10 cellular contexts compared by ENCODE assay signal in the genomic region with DNA sequence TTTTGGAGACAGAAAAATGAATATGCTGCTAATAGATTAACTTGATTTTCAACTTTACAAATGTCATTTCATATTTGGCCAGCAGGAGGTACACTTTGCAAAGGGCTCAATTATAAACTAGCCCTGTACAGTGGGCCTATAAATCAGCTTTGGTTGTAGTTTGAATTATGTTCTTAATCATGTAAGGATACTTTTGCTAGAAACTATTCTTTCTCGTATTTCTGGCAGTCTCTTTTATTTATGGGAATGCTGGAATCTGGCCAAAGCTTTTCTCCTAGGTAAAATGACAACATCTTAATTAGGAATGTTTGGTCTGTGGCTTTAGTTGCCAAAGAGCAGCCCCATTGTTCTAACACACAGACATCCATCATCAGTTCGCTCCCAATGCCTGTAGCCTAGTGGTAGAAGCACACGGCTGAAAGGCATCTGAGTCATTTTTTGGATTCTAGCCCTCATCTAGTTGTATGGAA.
DNase-seq lines count a peak whose midpoint lies in the region; TF ChIP-seq lines count a peak whose summit lies in the region.
"Had no signal": no experiment of that assay in that cellular context is flagged by ENCODE, and none has a peak within 500 bp of the region (broad histone marks: within the 10 kb centered on the region; RNA-seq: fewer than 3 reads in every experiment).

No MANE protein-coding gene starts in this region.

- H3K9me3 ChIP-seq in neuronal stem cell (replicated peaks in 1 of 2; ENCODE audit: control insufficient read depth in 2 of 2, insufficient read depth in 1 of 2, low read depth in 1 of 2, low read length in 2 of 2), result no peaks in the 10 kb centered on the region
- no peaks in the 10 kb centered on the region for H3K9me3 ChIP-seq in CD4-positive, alpha-beta memory T cell (ENCODE audit: control insufficient read depth in 1 of 2, low read length in 2 of 2)
- H3K9me3 ChIP-seq: ovary had no signal

- H3K27ac ChIP-seq in brain microvascular endothelial cell (no peak overlapping the region), neuronal stem cell (replicated peaks; ENCODE audit: low read length) (no peak overlapping the region)
- no peak overlapping the region for H3K27ac ChIP-seq in CD4-positive, alpha-beta memory T cell (ENCODE audit: low read depth, low read length)
- H3K27ac ChIP-seq: ovary had no signal

- no peak overlapping the region for H4K91ac ChIP-seq in neuronal stem cell (ENCODE audit: low read depth, low read length, poor library complexity)

- H3K9me3 Mint-ChIP-seq in CD4-positive, alpha-beta memory T cell, result peaks cover 4 to 18% (median 9%) of the 10 kb centered on the region in 8 donors
- peaks cover 14% of the 10 kb centered on the region for H3K9me3 Mint-ChIP-seq in activated T-cell treated with anti-CD3 and anti-CD28 coated beads, Interleukin-2, amount 50 U/mL, for 24 hours

- in situ Hi-C loops in brain microvascular endothelial cell (cut with HindIII; ENCODE audit: low pct_ligation_motif_present, low sequenced_read_pairs), result no loop called here

- H2BK12ac ChIP-seq in neuronal stem cell (ENCODE audit: low read length), result no peak overlapping the region

- H3K4ac ChIP-seq in neuronal stem cell (ENCODE audit: low read length), result no peak overlapping the region

- peaks cover 0 to 8% of the 10 kb centered on the region in 2 donors for H3K4me1 ChIP-seq in neuronal stem cell (ENCODE audit: control insufficient read depth in 2 of 2, insufficient read depth in 1 of 2, low read depth in 1 of 2, low read length in 2 of 2)
- no peaks in the 10 kb centered on the region for H3K4me1 ChIP-seq in CD4-positive, alpha-beta memory T cell (ENCODE audit: insufficient read depth, low read length)

- no CpG with 5 or more reads among the region's 3 CpGs for WGBS in neuronal stem cell (ENCODE audit: extremely low coverage in 2 of 2, insufficient read length in 2 of 2, insufficient replicate concordance in 1 of 2), 2 donors

- H3K18ac ChIP-seq in neuronal stem cell (ENCODE audit: low read length), result no peak overlapping the region

- H3K4me3 ChIP-seq in brain microvascular endothelial cell (ENCODE audit: low read depth, low read length), result no peak overlapping the region
- H3K4me3 ChIP-seq in neuronal stem cell (ENCODE audit: low read length in 2 of 2), result no peak overlapping the region
- no peak overlapping the region for H3K4me3 ChIP-seq in CD4-positive, alpha-beta memory T cell (ENCODE audit: low read length in 2 of 2)
- H3K4me3 ChIP-seq: ovary had no signal

- H3K4me1 Mint-ChIP-seq in CD4-positive, alpha-beta memory T cell, result no peaks in the 10 kb centered on the region
- H3K4me1 Mint-ChIP-seq in activated T-cell treated with anti-CD3 and anti-CD28 coated beads, Interleukin-2, amount 50 U/mL, for 24 hours (ENCODE audit: low read depth), result no peaks in the 10 kb centered on the region
- H3K4me1 Mint-ChIP-seq: activated naive CD4-positive, alpha-beta T cell treated with anti-CD3 and anti-CD28 coated beads, Interleukin-2, amount 10 ng/mL, durations not matched to agents 7 days and 5 days had no signal

- no peak overlapping the region for H3K9ac ChIP-seq in neuronal stem cell (ENCODE audit: low read depth, low read length, poor library complexity)

- H3K27me3 ChIP-seq in brain microvascular endothelial cell (replicated peaks) (no peaks in the 10 kb centered on the region), neuronal stem cell (ENCODE audit: control insufficient read depth in 3 of 3, insufficient read depth in 3 of 3, low read depth in 1 of 3, low read length in 3 of 3) (no peaks in the 10 kb centered on the region)
- H3K27me3 ChIP-seq in CD4-positive, alpha-beta memory T cell (ENCODE audit: insufficient read depth, low read length), result no peaks in the 10 kb centered on the region
- H3K27me3 ChIP-seq: ovary had no signal

- H4K8ac ChIP-seq in neuronal stem cell (ENCODE audit: low read depth, low read length), result no peak overlapping the region

- H2BK120ac ChIP-seq in neuronal stem cell (ENCODE audit: low read depth, low read length), result no peak overlapping the region

- H3K36me3 ChIP-seq in brain microvascular endothelial cell (replicated peaks) (no peaks in the 10 kb centered on the region), neuronal stem cell (replicated peaks in 1 of 2; ENCODE audit: control insufficient read depth in 2 of 2, insufficient read depth in 2 of 2, low read length in 2 of 2) (no peaks in the 10 kb centered on the region)
- no peaks in the 10 kb centered on the region for H3K36me3 ChIP-seq in CD4-positive, alpha-beta memory T cell (ENCODE audit: insufficient read depth, low read length)
- H3K36me3 ChIP-seq: ovary had no signal

- TF ChIP-seq CTCF in GM12874 (IDR thresholded peaks at IDR 0.05; ENCODE audit: insufficient read depth, low read depth, low read length), result peak; percentile 42; the same call in 1 of the 2 replicates
- TF ChIP-seq CTCF in brain microvascular endothelial cell (IDR thresholded peaks at IDR 0.05; ENCODE audit: low read depth, low read length, missing control alignments), result peak; percentile 8

- H3K4me3 Mint-ChIP-seq in CD4-positive, alpha-beta memory T cell, result no peak overlapping the region
- no peak overlapping the region for H3K4me3 Mint-ChIP-seq in activated T-cell treated with anti-CD3 and anti-CD28 coated beads, Interleukin-2, amount 50 U/mL, for 24 hours
- H3K4me3 Mint-ChIP-seq: activated naive CD4-positive, alpha-beta T cell treated with anti-CD3 and anti-CD28 coated beads, Interleukin-2, amount 10 ng/mL, durations not matched to agents 7 days and 5 days had no signal

- no peak overlapping the region for H3K27ac Mint-ChIP-seq in CD4-positive, alpha-beta memory T cell
- no peak overlapping the region for H3K27ac Mint-ChIP-seq in activated T-cell treated with anti-CD3 and anti-CD28 coated beads, Interleukin-2, amount 50 U/mL, for 24 hours
- H3K27ac Mint-ChIP-seq: activated naive CD4-positive, alpha-beta T cell treated with anti-CD3 and anti-CD28 coated beads, Interleukin-2, amount 10 ng/mL, durations not matched to agents 7 days and 5 days had no signal

- no peaks in the 10 kb centered on the region for H3K36me3 Mint-ChIP-seq in CD4-positive, alpha-beta memory T cell
- H3K36me3 Mint-ChIP-seq in activated T-cell treated with anti-CD3 and anti-CD28 coated beads, Interleukin-2, amount 50 U/mL, for 24 hours (ENCODE audit: low read depth), result no peaks in the 10 kb centered on the region
- H3K36me3 Mint-ChIP-seq: activated naive CD4-positive, alpha-beta T cell treated with anti-CD3 and anti-CD28 coated beads, Interleukin-2, amount 10 ng/mL, durations not matched to agents 7 days and 5 days had no signal

- CTCF ChIA-PET in CD4-positive, alpha-beta memory T cell (lab: Charles Lee; ENCODE audit: partially characterized antibody), result no interaction called here

- POLR2A ChIA-PET in CD4-positive, alpha-beta memory T cell (lab: Charles Lee; ENCODE audit: partially characterized antibody), result no interaction called here

- intact Hi-C loops in CD4-positive, alpha-beta memory T cell (cut with micrococcal nuclease), result no loop called here

- H3K79me1 ChIP-seq in neuronal stem cell (ENCODE audit: low read depth, low read length), result no peaks in the 10 kb centered on the region

- H3K4me2 ChIP-seq in neuronal stem cell (ENCODE audit: insufficient read depth, low read length, poor library complexity, severe bottlenecking), result no peak overlapping the region

- peak; percentile 55 for DNase-seq in NCI-H1694 treated with DMSO at 0.1 percent for 48 hours (lab: John Stamatoyannopoulos, UW)
- DNase-seq in brain microvascular endothelial cell, result no peak
- peak; percentile 3 for DNase-seq in neuronal stem cell (ENCODE audit: low spot score)
- no peak for DNase-seq in amniotic stem cell (lab: John Stamatoyannopoulos, UW)
- no peak for DNase-seq in CD4-positive, alpha-beta memory T cell
- no peak for DNase-seq in activated T-cell treated with anti-CD3 and anti-CD28 coated beads, Interleukin-2, amount 50 U/mL, for 24 hours
- no peak for DNase-seq in NK-92 (lab: John Stamatoyannopoulos, UW; ENCODE audit: unreplicated experiment)
- DNase-seq: activated naive CD4-positive, alpha-beta T cell treated with anti-CD3 and anti-CD28 coated beads, Interleukin-2, amount 10 ng/mL, durations not matched to agents 7 days and 5 days; ovary had no signal

- H3K27me3 Mint-ChIP-seq in CD4-positive, alpha-beta memory T cell, result no peaks in the 10 kb centered on the region
- H3K27me3 Mint-ChIP-seq in activated T-cell treated with anti-CD3 and anti-CD28 coated beads, Interleukin-2, amount 50 U/mL, for 24 hours, result no peaks in the 10 kb centered on the region
- H3K27me3 Mint-ChIP-seq: activated naive CD4-positive, alpha-beta T cell treated with anti-CD3 and anti-CD28 coated beads, Interleukin-2, amount 10 ng/mL, durations not matched to agents 7 days and 5 days had no signal

- H2AFZ ChIP-seq in neuronal stem cell (ENCODE audit: low read length), result no peak overlapping the region

- no peak overlapping the region for H2AK5ac ChIP-seq in neuronal stem cell (ENCODE audit: low read depth, low read length)

- no peak overlapping the region for H2BK5ac ChIP-seq in neuronal stem cell (ENCODE audit: low read length)

- no peak overlapping the region for H2BK15ac ChIP-seq in neuronal stem cell (ENCODE audit: low read length)

- H3K14ac ChIP-seq in neuronal stem cell (ENCODE audit: low read length), result no peak overlapping the region

- H3K23ac ChIP-seq in neuronal stem cell (ENCODE audit: low read depth, low read length, poor library complexity), result no peak overlapping the region

Comparison
In these comparisons a context has a peak if more than half of its experiments do, and no peak if none do; other contexts are left out.
1. DNase-seq: peak in NCI-H1694 treated with DMSO at 0.1 percent for 48 hours (single experiment) and neuronal stem cell (single experiment); none in brain microvascular endothelial cell (single experiment), amniotic stem cell (single experiment), CD4-positive, alpha-beta memory T cell (0 of 5), activated T-cell treated with anti-CD3 and anti-CD28 coated beads, Interleukin-2, amount 50 U/mL, for 24 hours (single experiment) and NK-92 (single experiment).